ENCODE assay signal across 1 cellular context in the genomic region with DNA sequence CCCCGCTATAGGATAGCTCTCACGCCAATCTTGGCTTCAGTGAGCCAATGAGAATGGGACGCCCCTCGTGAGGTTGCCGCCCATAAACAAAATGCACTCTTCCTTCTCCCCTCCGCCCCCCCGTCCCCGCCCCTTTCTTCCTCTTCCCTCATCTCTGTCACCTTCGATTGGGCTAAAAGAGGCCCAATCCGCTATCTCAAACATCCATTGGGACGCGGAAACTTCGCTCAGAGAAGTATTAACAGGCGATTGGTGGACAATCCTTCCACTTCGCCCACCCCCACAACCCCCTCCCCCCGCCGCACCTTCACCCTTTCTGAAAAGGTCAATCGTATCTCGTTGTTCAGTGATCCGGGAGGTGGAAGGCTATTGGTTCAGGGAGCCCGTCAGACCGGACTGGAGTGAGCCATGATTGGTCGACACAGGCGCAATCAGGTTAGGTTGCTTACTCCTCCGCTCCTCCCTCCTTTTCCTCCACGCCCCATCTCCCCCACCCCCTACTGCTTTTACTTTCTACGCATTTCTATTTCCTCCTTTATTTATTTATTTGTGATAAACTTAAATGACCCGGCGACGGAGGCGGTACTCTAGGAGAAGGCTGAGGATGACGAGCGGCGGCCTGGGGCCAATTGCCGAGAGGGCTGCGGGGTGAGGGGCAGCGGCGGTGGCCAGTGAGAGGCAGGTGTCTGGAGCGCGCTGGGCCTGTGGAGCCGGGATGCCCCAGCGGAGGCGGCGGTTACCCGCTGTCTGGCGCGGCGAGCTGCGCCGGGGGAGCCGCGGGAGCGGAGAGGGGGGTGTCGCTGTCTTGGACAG.
TF ChIP-seq lines count a peak whose summit lies in the region.

No MANE protein-coding gene starts in this region.

TF ChIP-seq in HepG2, 621 proteins besides CTCF, POLR2A, EP300 and RAD21 (continued from another document and continues in another):
- TF ChIP-seq, protein P1, sequence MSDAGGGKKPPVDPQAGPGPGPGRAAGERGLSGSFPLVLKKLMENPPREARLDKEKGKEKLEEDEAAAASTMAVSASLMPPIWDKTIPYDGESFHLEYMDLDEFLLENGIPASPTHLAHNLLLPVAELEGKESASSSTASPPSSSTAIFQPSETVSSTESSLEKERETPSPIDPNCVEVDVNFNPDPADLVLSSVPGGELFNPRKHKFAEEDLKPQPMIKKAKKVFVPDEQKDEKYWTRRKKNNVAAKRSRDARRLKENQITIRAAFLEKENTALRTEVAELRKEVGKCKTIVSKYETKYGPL (CRISPR knock-in tag; IDR thresholded peaks at IDR 0.05), result no peak
- TF ChIP-seq HNF1A (IDR thresholded peaks at IDR 0.05; ENCODE audit: low read depth) (no peak), HNF1A (CRISPR knock-in tag; IDR thresholded peaks at IDR 0.05; ENCODE audit: borderline replicate concordance) (no peak), RARG (CRISPR knock-in tag; IDR thresholded peaks at IDR 0.05; ENCODE audit: low read depth) (no peak), FIP1L1 (IDR thresholded peaks at IDR 0.05; ENCODE audit: borderline replicate concordance, insufficient read depth, low read depth, low read length) (no peak), ZNF841 (CRISPR knock-in tag; IDR thresholded peaks at IDR 0.05; ENCODE audit: borderline replicate concordance) (no peak), KLF12 (CRISPR knock-in tag; IDR thresholded peaks at IDR 0.05; ENCODE audit: borderline replicate concordance) (no peak), NR2F6 (IDR thresholded peaks at IDR 0.05) (peak; percentile 62), NR2F6 (CRISPR knock-in tag; IDR thresholded peaks at IDR 0.05) (peak; percentile 42; the same call in 1 of the 2 replicates), FOSL2 (CRISPR knock-in tag; IDR thresholded peaks at IDR 0.05) (0 out of 2 replicates have a peak, but pooled peaks have one; percentile 15), NCOA1 (CRISPR knock-in tag; IDR thresholded peaks at IDR 0.05) (no peak), ETV6 (CRISPR knock-in tag; conservative IDR thresholded peaks at IDR 0.05) (no peak), ZNF232 (CRISPR knock-in tag; IDR thresholded peaks at IDR 0.05; ENCODE audit: borderline replicate concordance) (no peak), THAP8 (CRISPR knock-in tag; IDR thresholded peaks at IDR 0.05; ENCODE audit: borderline replicate concordance) (no peak), HOXA9 (CRISPR knock-in tag; IDR thresholded peaks at IDR 0.05; ENCODE audit: borderline replicate concordance) (no peak), ZNF775 (CRISPR knock-in tag; IDR thresholded peaks at IDR 0.05; ENCODE audit: borderline replicate concordance) (no peak), XRCC5 (optimal IDR thresholded peaks at IDR 0.05; ENCODE audit: low read length) (peak; percentile 54), ZNF674 (CRISPR knock-in tag; IDR thresholded peaks at IDR 0.05; ENCODE audit: low read depth) (no peak), SMARCC2 (IDR thresholded peaks at IDR 0.05) (no peak), REXO4 (CRISPR knock-in tag; IDR thresholded peaks at IDR 0.05; ENCODE audit: borderline replicate concordance) (no peak), ZNF773 (CRISPR knock-in tag; IDR thresholded peaks at IDR 0.05; ENCODE audit: borderline replicate concordance) (no peak), PPARG (CRISPR knock-in tag; conservative IDR thresholded peaks at IDR 0.05) (no peak), ZNF274 (CRISPR knock-in tag; IDR thresholded peaks at IDR 0.05) (peak; percentile 43; the same call in 1 of the 2 replicates), PHF20 (CRISPR knock-in tag; IDR thresholded peaks at IDR 0.05) (no peak; the same call in 1 of the 2 replicates), DMAP1 (CRISPR knock-in tag; IDR thresholded peaks at IDR 0.05) (no peak; the same call in 1 of the 2 replicates), ZBED4 (CRISPR knock-in tag; IDR thresholded peaks at IDR 0.05; ENCODE audit: borderline replicate concordance) (no peak; the same call in 1 of the 2 replicates), KLF16 (CRISPR knock-in tag; IDR thresholded peaks at IDR 0.05) (no peak), ZNF251 (CRISPR knock-in tag; IDR thresholded peaks at IDR 0.05) (no peak), ZNF552 (CRISPR knock-in tag; IDR thresholded peaks at IDR 0.05; ENCODE audit: borderline replicate concordance) (no peak), ZFP82 (CRISPR knock-in tag; IDR thresholded peaks at IDR 0.05; ENCODE audit: borderline replicate concordance) (0 out of 2 replicates have a peak, but pooled peaks have one; percentile 51), ZMYM4 (CRISPR knock-in tag; IDR thresholded peaks at IDR 0.05) (peak; percentile 70), YEATS4 (CRISPR knock-in tag; IDR thresholded peaks at IDR 0.05; ENCODE audit: borderline replicate concordance) (peak; percentile 56; the same call in 1 of the 2 replicates), AGO1 (IDR thresholded peaks at IDR 0.05; ENCODE audit: low read depth, low read length, poor library complexity, severe bottlenecking) (no peak), HHEX (CRISPR knock-in tag; IDR thresholded peaks at IDR 0.05) (no peak), GATAD2A (CRISPR knock-in tag; IDR thresholded peaks at IDR 0.05) (0 out of 2 replicates have a peak, but pooled peaks have one; percentile 7), BCL6 (CRISPR knock-in tag; IDR thresholded peaks at IDR 0.05) (peak; percentile 72)
- TF ChIP-seq, protein P2, sequence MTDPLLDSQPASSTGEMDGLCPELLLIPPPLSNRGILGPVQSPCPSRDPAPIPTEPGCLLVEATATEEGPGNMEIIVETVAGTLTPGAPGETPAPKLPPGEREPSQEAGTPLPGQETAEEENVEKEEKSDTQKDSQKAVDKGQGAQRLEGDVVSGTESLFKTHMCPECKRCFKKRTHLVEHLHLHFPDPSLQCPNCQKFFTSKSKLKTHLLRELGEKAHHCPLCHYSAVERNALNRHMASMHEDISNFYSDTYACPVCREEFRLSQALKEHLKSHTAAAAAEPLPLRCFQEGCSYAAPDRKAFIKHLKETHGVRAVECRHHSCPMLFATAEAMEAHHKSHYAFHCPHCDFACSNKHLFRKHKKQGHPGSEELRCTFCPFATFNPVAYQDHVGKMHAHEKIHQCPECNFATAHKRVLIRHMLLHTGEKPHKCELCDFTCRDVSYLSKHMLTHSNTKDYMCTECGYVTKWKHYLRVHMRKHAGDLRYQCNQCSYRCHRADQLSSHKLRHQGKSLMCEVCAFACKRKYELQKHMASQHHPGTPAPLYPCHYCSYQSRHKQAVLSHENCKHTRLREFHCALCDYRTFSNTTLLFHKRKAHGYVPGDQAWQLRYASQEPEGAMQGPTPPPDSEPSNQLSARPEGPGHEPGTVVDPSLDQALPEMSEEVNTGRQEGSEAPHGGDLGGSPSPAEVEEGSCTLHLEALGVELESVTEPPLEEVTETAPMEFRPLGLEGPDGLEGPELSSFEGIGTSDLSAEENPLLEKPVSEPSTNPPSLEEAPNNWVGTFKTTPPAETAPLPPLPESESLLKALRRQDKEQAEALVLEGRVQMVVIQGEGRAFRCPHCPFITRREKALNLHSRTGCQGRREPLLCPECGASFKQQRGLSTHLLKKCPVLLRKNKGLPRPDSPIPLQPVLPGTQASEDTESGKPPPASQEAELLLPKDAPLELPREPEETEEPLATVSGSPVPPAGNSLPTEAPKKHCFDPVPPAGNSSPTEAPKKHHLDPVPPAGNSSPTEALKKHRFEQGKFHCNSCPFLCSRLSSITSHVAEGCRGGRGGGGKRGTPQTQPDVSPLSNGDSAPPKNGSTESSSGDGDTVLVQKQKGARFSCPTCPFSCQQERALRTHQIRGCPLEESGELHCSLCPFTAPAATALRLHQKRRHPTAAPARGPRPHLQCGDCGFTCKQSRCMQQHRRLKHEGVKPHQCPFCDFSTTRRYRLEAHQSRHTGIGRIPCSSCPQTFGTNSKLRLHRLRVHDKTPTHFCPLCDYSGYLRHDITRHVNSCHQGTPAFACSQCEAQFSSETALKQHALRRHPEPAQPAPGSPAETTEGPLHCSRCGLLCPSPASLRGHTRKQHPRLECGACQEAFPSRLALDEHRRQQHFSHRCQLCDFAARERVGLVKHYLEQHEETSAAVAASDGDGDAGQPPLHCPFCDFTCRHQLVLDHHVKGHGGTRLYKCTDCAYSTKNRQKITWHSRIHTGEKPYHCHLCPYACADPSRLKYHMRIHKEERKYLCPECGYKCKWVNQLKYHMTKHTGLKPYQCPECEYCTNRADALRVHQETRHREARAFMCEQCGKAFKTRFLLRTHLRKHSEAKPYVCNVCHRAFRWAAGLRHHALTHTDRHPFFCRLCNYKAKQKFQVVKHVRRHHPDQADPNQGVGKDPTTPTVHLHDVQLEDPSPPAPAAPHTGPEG (CRISPR knock-in tag; IDR thresholded peaks at IDR 0.05), result no peak
- TF ChIP-seq, protein P3, sequence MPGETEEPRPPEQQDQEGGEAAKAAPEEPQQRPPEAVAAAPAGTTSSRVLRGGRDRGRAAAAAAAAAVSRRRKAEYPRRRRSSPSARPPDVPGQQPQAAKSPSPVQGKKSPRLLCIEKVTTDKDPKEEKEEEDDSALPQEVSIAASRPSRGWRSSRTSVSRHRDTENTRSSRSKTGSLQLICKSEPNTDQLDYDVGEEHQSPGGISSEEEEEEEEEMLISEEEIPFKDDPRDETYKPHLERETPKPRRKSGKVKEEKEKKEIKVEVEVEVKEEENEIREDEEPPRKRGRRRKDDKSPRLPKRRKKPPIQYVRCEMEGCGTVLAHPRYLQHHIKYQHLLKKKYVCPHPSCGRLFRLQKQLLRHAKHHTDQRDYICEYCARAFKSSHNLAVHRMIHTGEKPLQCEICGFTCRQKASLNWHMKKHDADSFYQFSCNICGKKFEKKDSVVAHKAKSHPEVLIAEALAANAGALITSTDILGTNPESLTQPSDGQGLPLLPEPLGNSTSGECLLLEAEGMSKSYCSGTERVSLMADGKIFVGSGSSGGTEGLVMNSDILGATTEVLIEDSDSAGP (CRISPR knock-in tag; IDR thresholded peaks at IDR 0.05; ENCODE audit: borderline replicate concordance), result peak; percentile 56; the same call in 1 of the 2 replicates
